ENCODE assay signal across 19 cellular contexts in genomic region chr17:3765981-3766380, GRCh38. TPM values are rescaled to one million over a fixed set of nuclear protein-coding genes. Genes with fewer than 3 reads are reported as not detected.
DNase-seq lines count a peak whose midpoint lies in the region; ATAC-seq, FAIRE-seq and TF ChIP-seq lines count a peak whose summit lies in the region.
"Had no signal": no experiment of that assay in that cellular context is flagged by ENCODE, and none has a peak within 500 bp of the region (broad histone marks: within the 10 kb centered on the region; RNA-seq: fewer than 3 reads in every experiment).

No MANE protein-coding gene starts in this region.

- FAIRE-seq in GM12878 (lab: Jason Lieb, UNC) (no peak), small intestine (lab: Jason Lieb, UNC) (no peak)
- FAIRE-seq: keratinocyte had no signal

- H3K9me3 Mint-ChIP-seq in T-helper 1 cell treated with Interleukin-12 subunit alpha and Interleukin-12 subunit beta and Interleukin-4 antibody, amounts not matched to agents 30 μg/mL and 1 μg/mL, for 36 hours, result peaks cover 9% of the 10 kb centered on the region
- H3K9me3 Mint-ChIP-seq in IgD-negative memory B cell, result no peaks in the 10 kb centered on the region

- H4K20me1 ChIP-seq in GM12878 (ENCODE audit: control insufficient read depth, insufficient read depth), result no peaks in the 10 kb centered on the region

- H3K27ac ChIP-seq in GM12878 (ENCODE audit: control insufficient read depth, insufficient read depth) (no peak overlapping the region), small intestine (ENCODE audit: low read depth in 1 of 2, low read length in 1 of 2) (peak overlapping the region; percentile 24 to 77)
- H3K27ac ChIP-seq: 22Rv1, breast epithelium, right atrium auricular region, thyroid gland had no signal

- H2AFZ ChIP-seq in GM12878 (ENCODE audit: control insufficient read depth, low read depth, low read length), result peak overlapping the region; percentile 71; the same call in 1 of the 2 replicates

- H3K27me3 Mint-ChIP-seq in T-helper 1 cell treated with Interleukin-12 subunit alpha and Interleukin-12 subunit beta and Interleukin-4 antibody, amounts not matched to agents 30 μg/mL and 1 μg/mL, for 36 hours (ENCODE audit: low read depth), result no peaks in the 10 kb centered on the region
- H3K27me3 Mint-ChIP-seq in IgD-negative memory B cell, result no peaks in the 10 kb centered on the region

- no peak for TF ChIP-seq CTCF in GM12878 (IDR thresholded peaks at IDR 0.05 in 2 of 3, conservative IDR thresholded peaks at IDR 0.05 in 1 of 3; ENCODE audit: control insufficient read depth in 2 of 3, extremely low read depth in 1 of 3, insufficient read depth in 1 of 3, low read depth in 3 of 3, low read length in 3 of 3)
- no peak for TF ChIP-seq CTCF in GM13976 (IDR thresholded peaks at IDR 0.05; ENCODE audit: borderline replicate concordance, control extremely low read depth, extremely low read depth, insufficient read depth, missing control alignments)

- in situ Hi-C loops in GM12878 (cut with MboI) (no loop called here), GM13976 (cut with MboI; ENCODE audit: low sequenced_read_pairs, unreplicated experiment) (no loop called here)

- H3K36me3 Mint-ChIP-seq in T-helper 1 cell treated with Interleukin-12 subunit alpha and Interleukin-12 subunit beta and Interleukin-4 antibody, amounts not matched to agents 30 μg/mL and 1 μg/mL, for 36 hours (ENCODE audit: low read depth), result peaks cover 9% of the 10 kb centered on the region
- H3K36me3 Mint-ChIP-seq in IgD-negative memory B cell, result no peaks in the 10 kb centered on the region

- no peak overlapping the region; the same call in 1 of the 2 replicates for H3K9ac ChIP-seq in GM12878 (ENCODE audit: control insufficient read depth, insufficient read depth, low read length)

- peaks cover 33% of the 10 kb centered on the region for H3K4me1 ChIP-seq in GM12878 (ENCODE audit: control insufficient read depth, insufficient read depth, low read length)
- no peaks in the 10 kb centered on the region for H3K4me1 ChIP-seq in small intestine (ENCODE audit: control insufficient read depth in 2 of 2, insufficient read depth in 1 of 2, low read depth in 1 of 2, low read length in 1 of 2)
- H3K4me1 ChIP-seq: breast epithelium, right atrium auricular region, thyroid gland had no signal

- POLR2A ChIA-PET in GM12878 (lab: Charles Lee), result interaction anchor here (1.0 kb wide), 1 partner anchor 70 kb away, joined by 3 read pairs; no protein-coding TSS in a partner anchor

- 96% methylated on average over 9 of the region's 9 CpGs for WGBS in GM12878 (ENCODE audit: insufficient coverage, insufficient replicate concordance, low lambda C conversion rate, missing lambda C conversion rate)
- WGBS in small intestine, 3 donors, result 86 to 90% (median 86%) methylated on average over 9 of the region's 9 CpGs

- RAD21 ChIA-PET in GM12878 (lab: Charles Lee; ENCODE audit: unreplicated experiment), result interaction anchor here (0.6 to 5.7 kb wide), 3 partner anchors 27 to 60 kb away, joined by 3 to 42 read pairs (median 3); no protein-coding TSS in a partner anchor

- H3K4me3 ChIP-seq in GM12878, result no peak overlapping the region
- H3K4me3 ChIP-seq in small intestine (ENCODE audit: low read depth in 1 of 2, low read length in 2 of 2), result no peak overlapping the region
- H3K4me3 ChIP-seq: breast epithelium, right atrium auricular region, thyroid gland had no signal

- no peaks in the 10 kb centered on the region; the same call in 2 of the 3 replicates for H3K9me3 ChIP-seq in GM12878 (replicated peaks; ENCODE audit: control insufficient read depth, insufficient read depth, low read length)
- H3K9me3 ChIP-seq in small intestine (ENCODE audit: control insufficient read depth, low read depth), result no peaks in the 10 kb centered on the region
- H3K9me3 ChIP-seq: breast epithelium, right atrium auricular region, thyroid gland had no signal

- no peaks in the 10 kb centered on the region for H3K79me2 ChIP-seq in GM12878 (ENCODE audit: control insufficient read depth, insufficient read depth, low read length)

- H3K36me3 ChIP-seq in GM12878 (ENCODE audit: control insufficient read depth in 2 of 2, insufficient read depth in 2 of 2, low read length in 1 of 2) (no peaks in the 10 kb centered on the region), small intestine (ENCODE audit: control insufficient read depth in 2 of 2, insufficient read depth in 2 of 2, low read length in 2 of 2) (no peaks in the 10 kb centered on the region)
- H3K36me3 ChIP-seq: breast epithelium, right atrium auricular region, thyroid gland had no signal

- peak overlapping the region; percentile 96 for H3K27ac Mint-ChIP-seq in T-helper 1 cell treated with Interleukin-12 subunit alpha and Interleukin-12 subunit beta and Interleukin-4 antibody, amounts not matched to agents 30 μg/mL and 1 μg/mL, for 36 hours
- H3K27ac Mint-ChIP-seq in IgD-negative memory B cell, result peak overlapping the region; percentile 50 to 69 (median 54)
- H3K27ac Mint-ChIP-seq: HFFc6 had no signal

- CTCF ChIA-PET in GM12878 (lab: Yijun Ruan, JAX), result interaction anchor here (0.9 to 2.5 kb wide), 6 partner anchors 15 to 309 kb away, joined by 3 to 19 read pairs (median 3); no protein-coding TSS in a partner anchor

- SMC1A ChIA-PET in GM12878 (lab: Charles Lee; ENCODE audit: uncharacterized antibody, unreplicated experiment), result interaction anchor here (0.7 to 1.3 kb wide), 5 partner anchors 26 to 61 kb away, joined by 3 to 7 read pairs (median 3); no protein-coding TSS in a partner anchor

- H3K27me3 ChIP-seq in GM12878 (replicated peaks in 1 of 2; ENCODE audit: control insufficient read depth in 2 of 2, insufficient read depth in 2 of 2, low read length in 1 of 2) (no peaks in the 10 kb centered on the region), small intestine (ENCODE audit: control insufficient read depth in 2 of 2, insufficient read depth in 2 of 2, low read length in 2 of 2) (no peaks in the 10 kb centered on the region)
- H3K27me3 ChIP-seq: right atrium auricular region, thyroid gland had no signal

- peaks cover 46% of the 10 kb centered on the region for H3K4me1 Mint-ChIP-seq in T-helper 1 cell treated with Interleukin-12 subunit alpha and Interleukin-12 subunit beta and Interleukin-4 antibody, amounts not matched to agents 30 μg/mL and 1 μg/mL, for 36 hours (ENCODE audit: low read depth)
- H3K4me1 Mint-ChIP-seq in IgD-negative memory B cell, result peaks cover 10 to 21% (median 19%) of the 10 kb centered on the region in 3 donors

- intact Hi-C loops in GM12878 (cut with micrococcal nuclease; ENCODE audit: unreplicated experiment), result no loop called here

- no peak for TF ChIP-seq EP300 in GM12878 (IDR thresholded peaks at IDR 0.05; ENCODE audit: borderline replicate concordance in 1 of 2, control insufficient read depth in 1 of 2, low read depth in 2 of 2, low read length in 2 of 2)

- ATAC-seq in GM12878, result no peak
- ATAC-seq in HG02678 (IDR thresholded peaks at IDR 0.05; ENCODE audit: unreplicated experiment), result no peak

- DNase-seq in T-helper 1 cell, result no peak
- no peak for DNase-seq in GM12878 (ENCODE audit: low read depth, low spot score)
- DNase-seq in small intestine, result no peak
- no peak for DNase-seq in GM13976 (ENCODE audit: low spot score)
- no peak for DNase-seq in NCI-H526 (lab: John Stamatoyannopoulos, UW)
- DNase-seq: HFFc6, mesenchymal stem cell, NCI-H187 treated with DMSO at 0.1 percent for 48 hours, NCI-H446, SHP77 treated with DMSO at 0.1 percent for 48 hours, T1000, thyroid gland had no signal

- BruUV-seq in GM12878 (replicated peaks; lab: Mats Ljungman, UMichigan), result no TSS peak

- no peak for TF ChIP-seq RAD21 in GM12878 (IDR thresholded peaks at IDR 0.05; ENCODE audit: insufficient read depth, low read depth, low read length)

- H3K4me2 ChIP-seq in GM12878 (ENCODE audit: control insufficient read depth, insufficient read depth), result no peak overlapping the region; the same call in 1 of the 2 replicates

- TF ChIP-seq POLR2A in GM12878 (IDR thresholded peaks at IDR 0.05; ENCODE audit: low read depth, low read length), result no peak

- no peak overlapping the region for H3K4me3 Mint-ChIP-seq in T-helper 1 cell treated with Interleukin-12 subunit alpha and Interleukin-12 subunit beta and Interleukin-4 antibody, amounts not matched to agents 30 μg/mL and 1 μg/mL, for 36 hours
- H3K4me3 Mint-ChIP-seq in IgD-negative memory B cell, result peak overlapping the region in 3 of 4 donors; percentile 44 to 87 (median 81)
- H3K4me3 Mint-ChIP-seq: HFFc6 had no signal

RNA-seq across cellular contexts. Expression of gene ITGAE, which starts 35.0 kb away (rescaled TPM):
- polyA plus RNA-seq in IgD-negative memory B cell (125 TPM), GM12878 (2011; rRNA removed) (41.3 TPM in 2 replicates), GM12878 (2014; fragmentation: Illumina TruSeq; extraction: Trizol) (19.2 and 19.4 TPM in 2 replicates), GM12878 (2014; fragmentation: Nextera tagmentation; extraction: Ambion mirVana) (100 to 1,000 TPM; 145 to 161 TPM), GM12878 (2014; rRNA removed) (28.3 and 33.9 TPM in 2 replicates), GM12878 (2016; fragmentation: Nextera tagmentation; extraction: Ambion mirVana) (10 to 100 TPM; 48.0 to 53.0 TPM), small intestine (10 to 100 TPM; 39.4 to 57.8 (median 45.0) TPM)
- 21.9 and 27.0 TPM in 2 replicates for total RNA-seq in GM12878 (2013; cell fraction: nucleolus; rRNA removed)
- total RNA-seq in GM12878 (2014; rRNA removed) (19.6 and 19.7 TPM in 2 replicates), GM12878 (2014; rRNA removed; fragmentation: Illumina TruSeq; extraction: Trizol) (19.1 and 21.7 TPM in 2 replicates), GM12878 (2021) (13.1 and 13.6 TPM in 2 replicates)
- polyA plus RNA-seq in GM12878 (2011; ENCODE audit: low read depth), result 18.6 TPM
- 26.0 and 26.2 TPM in 2 replicates for polyA plus RNA-seq in GM12878 (2011; cell fraction: cytosol; rRNA removed)
- 20.9 and 21.5 TPM in 2 replicates for polyA plus RNA-seq in GM12878 (2011; cell fraction: nucleus; rRNA removed)
- 19.1 and 25.9 TPM in 2 replicates for polyA plus RNA-seq in GM12878 (2012)
- polyA minus RNA-seq in GM12878 (2011; rRNA and poly(A)+ RNA removed), result 5.2 and 7.2 TPM in 2 replicates
- polyA minus RNA-seq in GM12878 (2011; cell fraction: cytosol; rRNA and poly(A)+ RNA removed), result 4.3 and 5.6 TPM in 2 replicates
- polyA minus RNA-seq in GM12878 (2011; cell fraction: nucleus; rRNA and poly(A)+ RNA removed), result 4.6 and 7.5 TPM in 2 replicates

RNA-seq across cellular contexts. Expression of gene HASPIN, which starts 42.3 kb away (rescaled TPM):
- polyA plus RNA-seq in IgD-negative memory B cell (0.34 TPM), GM12878 (2011; rRNA removed) (6.1 and 7.1 TPM in 2 replicates), GM12878 (2014; fragmentation: Illumina TruSeq; extraction: Trizol) (13.4 and 16.4 TPM in 2 replicates), GM12878 (2014; fragmentation: Nextera tagmentation; extraction: Ambion mirVana) (under 1 TPM; 0.80 to 0.97 TPM), GM12878 (2014; rRNA removed) (11.4 and 12.2 TPM in 2 replicates), GM12878 (2016; fragmentation: Nextera tagmentation; extraction: Ambion mirVana) (1 to 10 TPM; 8.7 TPM), small intestine (1 to 10 TPM in 1 of 3 donors, not detected in 2; 3.6 TPM)
- 10.4 and 13.0 TPM in 2 replicates for total RNA-seq in GM12878 (2013; cell fraction: nucleolus; rRNA removed)
- total RNA-seq in GM12878 (2014; rRNA removed) (14.9 and 16.5 TPM in 2 replicates), GM12878 (2014; rRNA removed; fragmentation: Illumina TruSeq; extraction: Trizol) (11.7 and 13.1 TPM in 2 replicates), GM12878 (2021) (16.5 and 18.0 TPM in 2 replicates)
- polyA plus RNA-seq in GM12878 (2011; ENCODE audit: low read depth), result 3.8 TPM
- polyA plus RNA-seq in GM12878 (2011; cell fraction: cytosol; rRNA removed), result 5.5 and 6.8 TPM in 2 replicates
- 3.7 and 5.2 TPM in 2 replicates for polyA plus RNA-seq in GM12878 (2011; cell fraction: nucleus; rRNA removed)
- 4.2 and 4.6 TPM in 2 replicates for polyA plus RNA-seq in GM12878 (2012)
- polyA minus RNA-seq in GM12878 (2011; rRNA and poly(A)+ RNA removed), result 10.6 and 11.2 TPM in 2 replicates
- 6.1 and 10.3 TPM in 2 replicates for polyA minus RNA-seq in GM12878 (2011; cell fraction: cytosol; rRNA and poly(A)+ RNA removed)
- polyA minus RNA-seq in GM12878 (2011; cell fraction: nucleus; rRNA and poly(A)+ RNA removed), result 5.2 and 10.4 TPM in 2 replicates
- total RNA-seq: right atrium auricular region had no signal
